11 cellular contexts compared by ENCODE assay signal in genomic region chr2:31997653-31998052, GRCh38. TPM values are rescaled to one million over a fixed set of nuclear protein-coding genes. Genes with fewer than 3 reads are reported as not detected.
A peak's percentile ranks its signal among the peaks of the same experiment; 100 is the strongest.
DNase-seq lines count a peak whose midpoint lies in the region; ATAC-seq and TF ChIP-seq lines count a peak whose summit lies in the region.
"Had no signal": no experiment of that assay in that cellular context is flagged by ENCODE, and none has a peak within 500 bp of the region (broad histone marks: within the 10 kb centered on the region; RNA-seq: fewer than 3 reads in every experiment).

No MANE protein-coding gene starts in this region.

- no peaks in the 10 kb centered on the region for H3K9me3 Mint-ChIP-seq in activated naive CD4-positive, alpha-beta T cell treated with anti-CD3 and anti-CD28 coated beads, Interleukin-2, amount 50 U/mL, for 72 hours
- H3K9me3 Mint-ChIP-seq in natural killer cell, result no peaks in the 10 kb centered on the region

- no peaks in the 10 kb centered on the region for H3K9me3 ChIP-seq in left lung
- H3K9me3 ChIP-seq: thoracic aorta had no signal

- no peaks in the 10 kb centered on the region for H3K27me3 Mint-ChIP-seq in natural killer cell (ENCODE audit: low read depth in 2 of 2)

- peaks cover 46 to 59% of the 10 kb centered on the region in 2 donors for H3K4me1 Mint-ChIP-seq in natural killer cell

- H3K4me1 ChIP-seq in left lung, result peaks cover 0 to 16% of the 10 kb centered on the region in 2 donors

- peaks cover 0 to 5% of the 10 kb centered on the region in 2 donors for H3K36me3 Mint-ChIP-seq in activated naive CD4-positive, alpha-beta T cell treated with anti-CD3 and anti-CD28 coated beads, Interleukin-2, amount 50 U/mL, for 72 hours
- H3K36me3 Mint-ChIP-seq in natural killer cell, result no peaks in the 10 kb centered on the region

- DNase-seq in EL (peak; percentile 11), natural killer cell (no peak), Ammon's horn (ENCODE audit: low spot score) (no peak), HuH-7.5 (ENCODE audit: low spot score) (no peak), NCI-H69 (lab: John Stamatoyannopoulos, UW) (no peak), left lung (no peak)
- DNase-seq in activated naive CD4-positive, alpha-beta T cell treated with anti-CD3 and anti-CD28 coated beads, Interleukin-2, amount 50 U/mL, for 72 hours (ENCODE audit: low spot score in 2 of 2), result no peak
- DNase-seq: islet precursor cell had no signal

- no peak overlapping the region for H3K27ac Mint-ChIP-seq in activated naive CD4-positive, alpha-beta T cell treated with anti-CD3 and anti-CD28 coated beads, Interleukin-2, amount 50 U/mL, for 72 hours
- peak overlapping the region; percentile 45 to 73 for H3K27ac Mint-ChIP-seq in natural killer cell

- intact Hi-C loops in natural killer cell (cut with micrococcal nuclease) (no loop called here), left lung (cut with DNase I) (no loop called here)

- H3K27me3 ChIP-seq in left lung, result no peaks in the 10 kb centered on the region

- TF ChIP-seq CTCF in natural killer cell (IDR thresholded peaks at IDR 0.05) (no peak), left lung (IDR thresholded peaks at IDR 0.05) (no peak)

- H3K27ac ChIP-seq in left lung, result no peak overlapping the region
- H3K27ac ChIP-seq: RWPE1, thoracic aorta had no signal

- peak; percentile 45 for ATAC-seq in HG03378 (IDR thresholded peaks at IDR 0.05; ENCODE audit: unreplicated experiment)
- ATAC-seq in activated naive CD4-positive, alpha-beta T cell treated with anti-CD3 and anti-CD28 coated beads, Interleukin-2, amount 50 U/mL, for 72 hours, result peak; percentile 24 to 56
- peak; percentile 76 to 89 (median 85) for ATAC-seq in natural killer cell
- no peak for ATAC-seq in left lung

- no peaks in the 10 kb centered on the region for H3K36me3 ChIP-seq in left lung
- H3K36me3 ChIP-seq: thoracic aorta had no signal

- no peak overlapping the region for H3K4me3 ChIP-seq in left lung
- H3K4me3 ChIP-seq: thoracic aorta had no signal

- H3K4me3 Mint-ChIP-seq in natural killer cell, result peak overlapping the region; percentile 37

RNA-seq across cellular contexts. Expression of gene MEMO1, which starts 13.2 kb away (rescaled TPM):
- 10 to 100 TPM; 51.0 to 56.6 TPM for total RNA-seq in activated naive CD4-positive, alpha-beta T cell treated with anti-CD3 and anti-CD28 coated beads, Interleukin-2, amount 50 U/mL, for 72 hours
- 10 to 100 TPM; 48.6 to 51.9 (median 51.7) TPM for total RNA-seq in natural killer cell
- total RNA-seq in left lung, result 10 to 100 TPM; 38.2 to 47.3 TPM

RNA-seq across cellular contexts. Expression of gene DPY30, which starts 42.0 kb away (rescaled TPM):
- 10 to 100 TPM; 63.1 to 66.8 TPM for total RNA-seq in activated naive CD4-positive, alpha-beta T cell treated with anti-CD3 and anti-CD28 coated beads, Interleukin-2, amount 50 U/mL, for 72 hours
- total RNA-seq in natural killer cell (10 to 100 TPM; 24.3 to 36.6 (median 25.7) TPM), left lung (10 to 100 TPM; 58.0 to 64.1 TPM)

Comparison
In these comparisons a context has a peak if more than half of its experiments do, and no peak if none do; other contexts are left out.
1. H3K27ac Mint-ChIP-seq: peak in natural killer cell (2 of 2); none in activated naive CD4-positive, alpha-beta T cell treated with anti-CD3 and anti-CD28 coated beads, Interleukin-2, amount 50 U/mL, for 72 hours (0 of 2).